9 cellular contexts compared by ENCODE assay signal in genomic region chr3:39808467-39809180, GRCh38. TPM values are rescaled to one million over a fixed set of nuclear protein-coding genes. Genes with fewer than 3 reads are reported as not detected.
DNase-seq lines count a peak whose midpoint lies in the region; TF ChIP-seq lines count a peak whose summit lies in the region.
"Had no signal": no experiment of that assay in that cellular context is flagged by ENCODE, and none has a peak within 500 bp of the region (broad histone marks: within the 10 kb centered on the region; RNA-seq: fewer than 3 reads in every experiment).

No MANE protein-coding gene starts in this region.

- peak overlapping the region; percentile 57 for H2AFZ ChIP-seq in MM.1S (ENCODE audit: low read length)

- no peaks in the 10 kb centered on the region for H3K36me3 Mint-ChIP-seq in endodermal cell (ENCODE audit: low read depth)

- H3K27me3 ChIP-seq in MM.1S (replicated peaks; ENCODE audit: insufficient read depth, low read length) (peaks cover 16% of the 10 kb centered on the region; the same call in 1 of the 2 replicates), endodermal cell (ENCODE audit: control insufficient read depth, insufficient read depth, low read length, poor library complexity, severe bottlenecking) (peaks cover 73% of the 10 kb centered on the region), muscle layer of duodenum (ENCODE audit: low read depth, low read length) (peaks cover 20% of the 10 kb centered on the region)

- peaks cover 14% of the 10 kb centered on the region for H3K4me1 Mint-ChIP-seq in endodermal cell

- H3K4me2 ChIP-seq in MM.1S (ENCODE audit: low read depth, low read length), result peak overlapping the region; percentile 84

- H3K79me2 ChIP-seq in MM.1S (ENCODE audit: low read length), result no peaks in the 10 kb centered on the region

- H3K36me3 ChIP-seq in MM.1S (replicated peaks; ENCODE audit: insufficient read depth, low read length) (no peaks in the 10 kb centered on the region), endodermal cell (ENCODE audit: control insufficient read depth, insufficient read depth, low read length) (no peaks in the 10 kb centered on the region), muscle layer of duodenum (ENCODE audit: control insufficient read depth in 1 of 2, insufficient read depth in 2 of 2, low read length in 2 of 2) (no peaks in the 10 kb centered on the region)

- 9 to 12% methylated on average over 13 to 26 of the region's 26 CpGs for WGBS in endodermal cell (ENCODE audit: insufficient coverage in 1 of 2, insufficient read length in 1 of 2), 2 experiments

- H4K20me1 ChIP-seq in MM.1S (ENCODE audit: insufficient read depth, low read length), result no peaks in the 10 kb centered on the region

- peaks cover 6% of the 10 kb centered on the region for H3K9me3 Mint-ChIP-seq in endodermal cell

- H3K27ac ChIP-seq in MM.1S (ENCODE audit: low read length) (no peak overlapping the region), endodermal cell (ENCODE audit: low read depth, low read length) (no peak overlapping the region), muscle layer of duodenum (ENCODE audit: low read length) (no peak overlapping the region)

- H3K9ac ChIP-seq in MM.1S (ENCODE audit: low read length) (no peak overlapping the region; the same call in 1 of the 2 replicates), endodermal cell (ENCODE audit: extremely low read depth, low read length, poor library complexity, severe bottlenecking) (no peak overlapping the region)

- H3K9me2 ChIP-seq in MM.1S (replicated peaks; ENCODE audit: insufficient read depth, low read length), result no peaks in the 10 kb centered on the region

- H3K4me3 ChIP-seq in MM.1S (ENCODE audit: low read length), result peak overlapping the region; percentile 61
- H3K4me3 ChIP-seq in endodermal cell (ENCODE audit: low read length), result peak overlapping the region; percentile 81
- peak overlapping the region; percentile 49 to 61 for H3K4me3 ChIP-seq in muscle layer of duodenum (ENCODE audit: low read depth in 1 of 2, low read length in 2 of 2)

- H3K27me3 Mint-ChIP-seq in endodermal cell (ENCODE audit: insufficient read depth), result peaks cover 74% of the 10 kb centered on the region

- H3K9me3 ChIP-seq in MM.1S (replicated peaks; ENCODE audit: insufficient read depth, low read length) (no peaks in the 10 kb centered on the region), endodermal cell (ENCODE audit: control insufficient read depth, low read length) (peaks cover 6% of the 10 kb centered on the region), muscle layer of duodenum (ENCODE audit: control insufficient read depth in 1 of 2, low read length in 2 of 2) (peaks cover 0 to 3% of the 10 kb centered on the region in 2 donors)

- peak; percentile 63 for DNase-seq in NCI-H510A treated with DMSO at 0.1 percent for 48 hours (lab: John Stamatoyannopoulos, UW)
- DNase-seq in NCI-H510A (lab: John Stamatoyannopoulos, UW), result no peak
- DNase-seq in MM.1S, result no peak
- DNase-seq in endodermal cell, result peak; percentile 85
- no peak for DNase-seq in SHP77 treated with DMSO at 0.1 percent for 48 hours (lab: John Stamatoyannopoulos, UW)
- DNase-seq in 8988T, result no peak
- DNase-seq in ureter (ENCODE audit: low spot score), result no peak
- DNase-seq: DND-41 had no signal

- H3K27ac Mint-ChIP-seq in endodermal cell, result peak overlapping the region; percentile 15

- H3K4me1 ChIP-seq in MM.1S (ENCODE audit: low read length), result no peaks in the 10 kb centered on the region
- H3K4me1 ChIP-seq in endodermal cell (ENCODE audit: control insufficient read depth, insufficient read depth, low read length), result no peaks in the 10 kb centered on the region
- peaks cover 0 to 23% of the 10 kb centered on the region in 2 donors for H3K4me1 ChIP-seq in muscle layer of duodenum (ENCODE audit: control insufficient read depth in 1 of 2, insufficient read depth in 2 of 2, low read length in 2 of 2)

- TF ChIP-seq CTCF in MM.1S (IDR thresholded peaks at IDR 0.05; ENCODE audit: low read length), result no peak
- TF ChIP-seq CTCF in endodermal cell (conservative IDR thresholded peaks at IDR 0.05), result no peak

- H3F3A ChIP-seq in MM.1S (ENCODE audit: insufficient read depth, low read length), result peaks cover 6% of the 10 kb centered on the region; the same call in 1 of the 2 replicates

- peak overlapping the region; percentile 68 for H3K4me3 Mint-ChIP-seq in endodermal cell

RNA-seq across cellular contexts. Expression of gene MYRIP, which starts 0.8 kb away (rescaled TPM):
- total RNA-seq in endodermal cell (1 to 10 TPM; 4.3 to 4.6 TPM), ureter (4.8 TPM)
- polyA plus RNA-seq in endodermal cell (2013, experiment 1 of 2), result 0.64 TPM
- 0.95 TPM for polyA plus RNA-seq in endodermal cell (2013, experiment 2 of 2)

Comparison
In these comparisons a context has a peak if more than half of its experiments do, and no peak if none do; other contexts are left out.
1. DNase-seq: peak in NCI-H510A treated with DMSO at 0.1 percent for 48 hours (single experiment) and endodermal cell (single experiment); none in NCI-H510A (single experiment), MM.1S (single experiment), SHP77 treated with DMSO at 0.1 percent for 48 hours (single experiment), 8988T (single experiment) and ureter (single experiment).
2. Peak in every context shown above with its lines, with median percentiles within 50 percentile points of each other: H3K4me3 ChIP-seq.